ENCODE assay signal across 8 cellular contexts in genomic region chr2:24077535-24077877, GRCh38. TPM values are rescaled to one million over a fixed set of nuclear protein-coding genes. Genes with fewer than 3 reads are reported as not detected.
DNase-seq lines count a peak whose midpoint lies in the region; ATAC-seq and TF ChIP-seq lines count a peak whose summit lies in the region.
"Had no signal": no experiment of that assay in that cellular context is flagged by ENCODE, and none has a peak within 500 bp of the region (broad histone marks: within the 10 kb centered on the region; RNA-seq: fewer than 3 reads in every experiment).

No MANE protein-coding gene starts in this region.

- H3K9ac ChIP-seq in IMR-90 (ENCODE audit: low read depth, low read length) = peak overlapping the region; percentile 44
- peak overlapping the region; percentile 83 for H3K9ac ChIP-seq in adipocyte (ENCODE audit: low read length)
- H3K9ac ChIP-seq in iPS-20b (ENCODE audit: low read depth, low read length) = peak overlapping the region; percentile 78; the same call in 1 of the 2 replicates

- no peak overlapping the region for H2BK20ac ChIP-seq in IMR-90 (ENCODE audit: low read depth, low read length)

- no peaks in the 10 kb centered on the region; the same call in 1 of the 2 replicates for H4K20me1 ChIP-seq in IMR-90 (ENCODE audit: insufficient read depth, low read length)

- H3K9me1 ChIP-seq in IMR-90 (ENCODE audit: insufficient read depth, low read length) = no peaks in the 10 kb centered on the region; the same call in 1 of the 2 replicates

- H3K27me3 Mint-ChIP-seq in stimulated activated naive CD8-positive, alpha-beta T cell treated with anti-CD3 and anti-CD28 coated beads, Interleukin-15, amount 100 ng/mL, for 72 hours = no peaks in the 10 kb centered on the region

- H2BK15ac ChIP-seq in IMR-90 (ENCODE audit: low read depth, low read length) = no peak overlapping the region

- H3K79me1 ChIP-seq in IMR-90 (ENCODE audit: low read depth in 1 of 2, low read length in 2 of 2) = peaks cover 14 to 40% of the 10 kb centered on the region in 2 experiments; a peak in 3 of 4 replicates

- BruUV-seq in IMR-90 (replicated peaks; lab: Mats Ljungman, UMichigan) = no TSS peak

- H3K4me1 ChIP-seq in IMR-90 (ENCODE audit: control insufficient read depth, insufficient read depth, low read length) (peaks cover 3% of the 10 kb centered on the region; the same call in 1 of the 2 replicates), adipocyte (ENCODE audit: control insufficient read depth, insufficient read depth, low read length) (peaks cover 13% of the 10 kb centered on the region), iPS-20b (ENCODE audit: insufficient read depth, low read length) (peaks cover 3% of the 10 kb centered on the region; the same call in 1 of the 2 replicates)

- H3K4me3 ChIP-seq in IMR-90 (ENCODE audit: insufficient read depth, low read depth, low read length) = peak overlapping the region; percentile 73
- peak overlapping the region; percentile 98 for H3K4me3 ChIP-seq in adipocyte (ENCODE audit: low read length)
- H3K4me3 ChIP-seq in iPS-20b (ENCODE audit: low read length) = peak overlapping the region; percentile 96

- H3K27me3 ChIP-seq in IMR-90 (ENCODE audit: control insufficient read depth, insufficient read depth, low read length) (no peaks in the 10 kb centered on the region), adipocyte (replicated peaks; ENCODE audit: control insufficient read depth, insufficient read depth, low read length) (no peaks in the 10 kb centered on the region), iPS-20b (ENCODE audit: insufficient read depth, low read length) (no peaks in the 10 kb centered on the region)

- H3K36me3 ChIP-seq in IMR-90 (ENCODE audit: control insufficient read depth, insufficient read depth, low read length) (peaks cover 15% of the 10 kb centered on the region), adipocyte (ENCODE audit: control insufficient read depth, insufficient read depth, low read length, severe bottlenecking) (peaks cover 40% of the 10 kb centered on the region), iPS-20b (ENCODE audit: insufficient read depth, low read depth, low read length) (peaks cover 49% of the 10 kb centered on the region)

- H3K4me3 Mint-ChIP-seq in stimulated activated naive CD8-positive, alpha-beta T cell treated with anti-CD3 and anti-CD28 coated beads, Interleukin-15, amount 100 ng/mL, for 72 hours = peak overlapping the region; percentile 92 to 97

- peak overlapping the region; percentile 47; the same call in 1 of the 2 replicates for H3K14ac ChIP-seq in IMR-90 (replicated peaks; ENCODE audit: low read depth, low read length)

- DNase-seq in IMR-90 (no peak), adipocyte (ENCODE audit: low read depth) (peak; percentile 12), midbrain (lab: John Stamatoyannopoulos, UW) (no peak), left lobe of liver (ENCODE audit: low spot score) (no peak)
- DNase-seq in stimulated activated naive CD8-positive, alpha-beta T cell treated with anti-CD3 and anti-CD28 coated beads, Interleukin-15, amount 100 ng/mL, for 72 hours = peak in 1 of 2 donors; percentile 12

- H3K23ac ChIP-seq in IMR-90 (ENCODE audit: low read depth, low read length) = 0 out of 2 replicates have a peak overlapping the region, but pooled peaks have one; percentile 31

- H4K5ac ChIP-seq in IMR-90 (ENCODE audit: low read depth, low read length) = peak overlapping the region; percentile 85

- no peak for TF ChIP-seq RAD21 in IMR-90 (IDR thresholded peaks at IDR 0.05; ENCODE audit: low read length)

- H3K27ac ChIP-seq in IMR-90 (ENCODE audit: insufficient read depth, low read length) = peak overlapping the region; percentile 40; the same call in 1 of the 2 replicates
- H3K27ac ChIP-seq in iPS-20b (ENCODE audit: low read length) = no peak overlapping the region

- H2AK9ac ChIP-seq in IMR-90 (replicated peaks; ENCODE audit: low read depth, low read length, poor library complexity) = peak overlapping the region; percentile 96

- H2BK5ac ChIP-seq in IMR-90 (ENCODE audit: low read depth, low read length, poor library complexity, severe bottlenecking) = no peak overlapping the region

- TF ChIP-seq CTCF in IMR-90 (conservative IDR thresholded peaks at IDR 0.05; ENCODE audit: low read depth, low read length) = no peak

- H3K4ac ChIP-seq in IMR-90 (ENCODE audit: low read depth, low read length) = peak overlapping the region; percentile 36

- H3K4me1 Mint-ChIP-seq in stimulated activated naive CD8-positive, alpha-beta T cell treated with anti-CD3 and anti-CD28 coated beads, Interleukin-15, amount 100 ng/mL, for 72 hours = peaks cover 40% of the 10 kb centered on the region

- no peak overlapping the region for H3K18ac ChIP-seq in IMR-90 (ENCODE audit: low read depth, low read length)

- H3K9me3 ChIP-seq in IMR-90 (ENCODE audit: control insufficient read depth, insufficient read depth, low read length) (no peaks in the 10 kb centered on the region), adipocyte (ENCODE audit: control insufficient read depth, low read length) (no peaks in the 10 kb centered on the region), iPS-20b (ENCODE audit: insufficient read depth, low read depth, low read length) (no peaks in the 10 kb centered on the region)

- in situ Hi-C loops in IMR-90 (cut with MboI; ENCODE audit: low sequenced_read_pairs) = loop anchor here (10.0 kb wide), 1 partner anchor 253 kb away; no protein-coding TSS in a partner anchor

- H2BK120ac ChIP-seq in IMR-90 (ENCODE audit: low read depth, low read length) = no peak overlapping the region

- H4K8ac ChIP-seq in IMR-90 (ENCODE audit: low read depth in 2 of 2, low read length in 2 of 2) = peak overlapping the region; percentile 63 to 77

- peak overlapping the region; percentile 69 for H3K4me2 ChIP-seq in IMR-90 (ENCODE audit: low read depth, low read length)

- no peak overlapping the region for H3K56ac ChIP-seq in IMR-90 (ENCODE audit: extremely low read depth, insufficient read depth, low read length)

- intact Hi-C loops in IMR-90 (cut with micrococcal nuclease) = no loop called here

- H2AK5ac ChIP-seq in IMR-90 (ENCODE audit: low read depth, low read length) = 0 out of 2 replicates have a peak overlapping the region, but pooled peaks have one; percentile 5

- peak overlapping the region in 1 of 2 donors; percentile 81 for H3K27ac Mint-ChIP-seq in stimulated activated naive CD8-positive, alpha-beta T cell treated with anti-CD3 and anti-CD28 coated beads, Interleukin-15, amount 100 ng/mL, for 72 hours

- WGBS in IMR-90 (ENCODE audit: extremely low coverage in 2 of 2, insufficient read length in 1 of 2), 2 experiments = 27% methylated on average over 4 of the region's 9 CpGs; no CpG with 5 or more reads in 1 of the 2 experiments

- POLR2A ChIA-PET in IMR-90 (lab: Charles Lee; ENCODE audit: unreplicated experiment) = no interaction called here

- peak overlapping the region; percentile 91 for H2AFZ ChIP-seq in IMR-90 (replicated peaks; ENCODE audit: low read length, poor library complexity)

- no peaks in the 10 kb centered on the region for H3K9me3 Mint-ChIP-seq in stimulated activated naive CD8-positive, alpha-beta T cell treated with anti-CD3 and anti-CD28 coated beads, Interleukin-15, amount 100 ng/mL, for 72 hours

- dilution Hi-C loops in IMR-90 (cut with HindIII; ENCODE audit: low sequenced_read_pairs, unreplicated experiment) = no loop called here

- no peak overlapping the region; the same call in 1 of the 2 replicates for H4K91ac ChIP-seq in IMR-90 (ENCODE audit: insufficient read depth, low read depth, low read length)

- TF ChIP-seq POLR2A in IMR-90 (IDR thresholded peaks at IDR 0.05; ENCODE audit: low read depth, low read length) = no peak

- ATAC-seq in IMR-90 (ENCODE audit: low read depth) (no peak), GM19467 (IDR thresholded peaks at IDR 0.05; ENCODE audit: unreplicated experiment) (no peak), left lobe of liver (no peak)
- no peak for ATAC-seq in stimulated activated naive CD8-positive, alpha-beta T cell treated with anti-CD3 and anti-CD28 coated beads, Interleukin-15, amount 100 ng/mL, for 72 hours

- CTCF ChIA-PET in IMR-90 (lab: Yijun Ruan, JAX) = no interaction called here

TF ChIP-seq in IMR-90, 13 proteins besides CTCF, POLR2A, EP300 and RAD21 (continues in another document):
- TF ChIP-seq BHLHE40 (IDR thresholded peaks at IDR 0.05; ENCODE audit: low read depth, low read length) (no peak), USF2 (IDR thresholded peaks at IDR 0.05; ENCODE audit: low read depth, low read length) (no peak)

RNA-seq across cellular contexts. Expression of gene SF3B6, which starts 1.4 kb away (rescaled TPM):
- total RNA-seq in IMR-90 (2012; rRNA removed) (143 and 224 TPM in 2 replicates), left lobe of liver (28.1 TPM)
- polyA plus RNA-seq in IMR-90 (2012; rRNA removed) = 166 and 191 TPM in 2 replicates
- polyA plus RNA-seq in IMR-90 (2012; cell fraction: cytosol; rRNA removed) = 58.0 and 130 TPM in 2 replicates
- polyA plus RNA-seq in IMR-90 (2012; cell fraction: nucleus; rRNA removed; ENCODE audit: low replicate concordance) = 14.1 and 76.2 TPM in 2 replicates

RNA-seq across cellular contexts. Expression of gene TP53I3, which starts 7.1 kb away (rescaled TPM):
- total RNA-seq in IMR-90 (2012; rRNA removed) = 25.5 and 26.9 TPM in 2 replicates
- polyA plus RNA-seq in IMR-90 (2012; rRNA removed) = 41.8 and 42.2 TPM in 2 replicates
- polyA plus RNA-seq in IMR-90 (2012; cell fraction: cytosol; rRNA removed) = 19.4 and 32.9 TPM in 2 replicates
- polyA plus RNA-seq in IMR-90 (2012; cell fraction: nucleus; rRNA removed; ENCODE audit: low replicate concordance) = 88.1 and 140 TPM in 2 replicates
- 8.0 TPM for total RNA-seq in left lobe of liver

RNA-seq across cellular contexts. Expression of gene FKBP1B, which starts 28.0 kb away (rescaled TPM):
- total RNA-seq in IMR-90 (2012; rRNA removed) (8.9 and 10.2 TPM in 2 replicates), left lobe of liver (9.5 TPM)
- 15.1 and 16.9 TPM in 2 replicates for polyA plus RNA-seq in IMR-90 (2012; rRNA removed)
- 16.8 and 17.5 TPM in 2 replicates for polyA plus RNA-seq in IMR-90 (2012; cell fraction: cytosol; rRNA removed)
- polyA plus RNA-seq in IMR-90 (2012; cell fraction: nucleus; rRNA removed; ENCODE audit: low replicate concordance) = 6.8 and 10.6 TPM in 2 replicates

RNA-seq across cellular contexts. Expression of gene WDCP, which starts 30.3 kb away (rescaled TPM):
- 18.6 and 21.7 TPM in 2 replicates for total RNA-seq in IMR-90 (2012; rRNA removed)
- polyA plus RNA-seq in IMR-90 (2012; rRNA removed) = 5.4 and 6.8 TPM in 2 replicates
- 1.9 and 2.9 TPM in 2 replicates for polyA plus RNA-seq in IMR-90 (2012; cell fraction: cytosol; rRNA removed)
- 2.7 and 9.0 TPM in 2 replicates for polyA plus RNA-seq in IMR-90 (2012; cell fraction: nucleus; rRNA removed; ENCODE audit: low replicate concordance)
- 6.8 TPM for total RNA-seq in left lobe of liver

RNA-seq across cellular contexts. Expression of gene PFN4, which starts 45.6 kb away (rescaled TPM):
- 0.28 and 0.36 TPM in 2 replicates for total RNA-seq in IMR-90 (2012; rRNA removed)
- polyA plus RNA-seq in IMR-90 (2012; rRNA removed) = 0.27 and 0.48 TPM in 2 replicates
- polyA plus RNA-seq in IMR-90 (2012; cell fraction: cytosol; rRNA removed) = 0.17 and 0.41 TPM in 2 replicates
- polyA plus RNA-seq in IMR-90 (2012; cell fraction: nucleus; rRNA removed; ENCODE audit: low replicate concordance) = 0.23 and 0.75 TPM in 2 replicates
- 0.45 TPM for total RNA-seq in left lobe of liver
- total RNA-seq: mesenteric fat pad had no signal
